8 cellular contexts compared by ENCODE assay signal in the genomic region with DNA sequence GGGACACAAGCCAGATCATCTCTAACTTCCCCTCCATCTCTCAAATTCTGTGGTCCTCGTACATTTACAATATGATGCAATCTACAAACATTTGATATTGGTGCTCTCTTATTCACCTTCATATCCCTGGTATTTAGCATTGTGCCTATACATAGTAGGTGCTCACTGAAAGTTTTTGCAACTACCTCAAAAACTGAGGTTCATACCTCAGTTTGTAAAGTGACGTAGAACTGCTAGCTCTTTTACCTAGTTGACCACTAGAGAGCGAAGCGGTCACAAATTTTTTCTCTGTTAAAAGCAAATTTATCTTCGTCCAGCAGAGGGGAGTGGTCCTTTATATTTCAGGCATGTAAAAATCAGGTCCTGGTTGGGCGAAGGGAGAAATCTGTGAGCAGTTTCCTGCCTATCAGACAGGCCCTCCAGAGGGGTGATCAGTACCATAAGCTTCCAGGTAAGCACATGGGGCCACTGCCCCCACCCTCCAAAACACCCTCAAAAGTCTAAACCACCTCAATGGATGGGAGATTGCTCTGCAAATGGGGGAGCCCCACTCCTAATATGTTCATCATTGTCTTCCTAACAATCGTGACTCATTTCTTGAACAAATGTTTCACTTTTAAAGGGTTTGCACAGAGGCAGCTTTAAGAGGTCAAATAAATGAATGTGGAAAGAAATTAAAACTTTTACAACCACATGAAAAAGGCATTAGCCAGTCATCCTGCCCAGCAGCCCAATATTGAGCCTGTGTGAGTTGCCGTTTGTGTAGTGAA. TPM values are rescaled to one million over a fixed set of nuclear protein-coding genes. Genes with fewer than 3 reads are reported as not detected.
DNase-seq lines count a peak whose midpoint lies in the region; ATAC-seq, FAIRE-seq and TF ChIP-seq lines count a peak whose summit lies in the region.

No MANE protein-coding gene starts in this region.

- 28% methylated on average over 8 of the region's 8 CpGs for WGBS in liver
- 8 to 16% methylated on average over 8 of the region's 8 CpGs for WGBS in tibial nerve, 2 donors

- H3K4me1 ChIP-seq in liver (ENCODE audit: control insufficient read depth in 4 of 4, insufficient read depth in 4 of 4, low read length in 3 of 4): peaks cover 0 to 16% (median 7%) of the 10 kb centered on the region in 4 donors
- H3K4me1 ChIP-seq in tibial nerve: peaks cover 0 to 29% (median 15%) of the 10 kb centered on the region in 4 donors

- H3K9me3 ChIP-seq in MG63: no peaks in the 10 kb centered on the region
- no peaks in the 10 kb centered on the region for H3K9me3 ChIP-seq in liver (ENCODE audit: control insufficient read depth in 4 of 4, low read length in 3 of 4)
- H3K9me3 ChIP-seq in tibial nerve: no peaks in the 10 kb centered on the region

- TF ChIP-seq EP300 in tibial nerve (IDR thresholded peaks at IDR 0.05): no peak

- H3K27me3 ChIP-seq in MG63: no peaks in the 10 kb centered on the region
- H3K27me3 ChIP-seq in bronchial epithelial cell (ENCODE audit: control insufficient read depth, insufficient read depth, low read length): no peaks in the 10 kb centered on the region
- no peaks in the 10 kb centered on the region for H3K27me3 ChIP-seq in liver (ENCODE audit: control insufficient read depth in 4 of 4, insufficient read depth in 4 of 4, low read length in 3 of 4)
- H3K27me3 ChIP-seq in tibial nerve: peaks cover 0 to 7% of the 10 kb centered on the region in 2 donors

- H3K4me3 ChIP-seq in MG63 (no peak overlapping the region), bronchial epithelial cell (ENCODE audit: low read depth, low read length) (no peak overlapping the region), liver (ENCODE audit: low read depth in 1 of 3, low read length in 3 of 3) (no peak overlapping the region), tibial nerve (no peak overlapping the region)

- TF ChIP-seq POLR2A in tibial nerve (IDR thresholded peaks at IDR 0.05): no peak

- TF ChIP-seq RAD21 in liver (IDR thresholded peaks at IDR 0.05): peak; percentile 91

- peak; percentile 56 for ATAC-seq in GM21737 (IDR thresholded peaks at IDR 0.05; ENCODE audit: unreplicated experiment)

- no peak overlapping the region for H3K9ac ChIP-seq in liver (ENCODE audit: low read depth in 1 of 2, low read length in 2 of 2)

- H3K36me3 ChIP-seq in MG63 (no peaks in the 10 kb centered on the region), bronchial epithelial cell (ENCODE audit: control insufficient read depth, insufficient read depth, low read length) (no peaks in the 10 kb centered on the region), liver (ENCODE audit: control insufficient read depth in 4 of 4, insufficient read depth in 3 of 4, low read depth in 1 of 4, low read length in 3 of 4) (peaks cover 0 to 2% (median 0%) of the 10 kb centered on the region in 4 donors), tibial nerve (no peaks in the 10 kb centered on the region)

- peak; percentile 73 for DNase-seq in activated effector memory CD4-positive, alpha-beta T cell treated with anti-CD3 and anti-CD28 coated beads, Interleukin-2, amount 50 U/mL, for 16 hours
- DNase-seq in activated effector memory CD4-positive, alpha-beta T cell treated with Interleukin-2 at 50 U/mL for 16 hours: no peak
- DNase-seq in MG63 (peak; percentile 26), SHP77 (lab: John Stamatoyannopoulos, UW) (peak; percentile 79 to 86), bronchial epithelial cell (ENCODE audit: low read depth) (peak; percentile 66), tibial nerve (ENCODE audit: low spot score in 2 of 2) (peak in 1 of 2 donors; percentile 44)

- TF ChIP-seq CTCF in bronchial epithelial cell (IDR thresholded peaks at IDR 0.05; ENCODE audit: insufficient read depth, low read length, severe bottlenecking) (peak; percentile 45), liver (IDR thresholded peaks at IDR 0.05; ENCODE audit: low read depth, low read length, missing input control) (peak; percentile 76), tibial nerve (IDR thresholded peaks at IDR 0.05) (peak; percentile 36 to 84 (median 63))

- H3K27ac ChIP-seq in liver (ENCODE audit: low read depth in 1 of 2, low read length in 2 of 2) (no peak overlapping the region), tibial nerve (peak overlapping the region in 1 of 4 donors; percentile 21)

- no peak for FAIRE-seq in bronchial epithelial cell (lab: Jason Lieb, UNC)

TF ChIP-seq in liver, 16 proteins besides CTCF, POLR2A, EP300 and RAD21:
- TF ChIP-seq GABPA (IDR thresholded peaks at IDR 0.05 in 1 of 2, conservative IDR thresholded peaks at IDR 0.05 in 1 of 2) (no peak), HNF4G (IDR thresholded peaks at IDR 0.05) (no peak), SP1 (IDR thresholded peaks at IDR 0.05) (peak; percentile 10)

RNA-seq across cellular contexts. Expression of gene HLCS, which starts 10.6 kb away (rescaled TPM):
- total RNA-seq in MG63 (2014; rRNA removed; shearing (Covaris generic); ENCODE audit: low replicate concordance): 4.2 and 5.2 TPM in 2 replicates
- 26.3 and 32.1 TPM in 2 replicates for total RNA-seq in bronchial epithelial cell
- 10 to 100 TPM in 1 of 2 donors, 1 to 10 TPM in 1; 8.1 to 22.5 TPM for total RNA-seq in liver
- 1 to 10 TPM; 6.6 to 8.4 TPM for polyA plus RNA-seq in liver
- total RNA-seq in tibial nerve: 10 to 100 TPM; 14.4 to 19.0 (median 17.4) TPM

RNA-seq across cellular contexts. Expression of gene RIPPLY3, which starts 29.4 kb away (rescaled TPM):
- 0.16 TPM in 1 of 2 replicates, not detected in the other for total RNA-seq in MG63 (2014; rRNA removed; shearing (Covaris generic); ENCODE audit: low replicate concordance)
- total RNA-seq in bronchial epithelial cell: under 0.01 TPM in 1 of 2 replicates, not detected in the other
- total RNA-seq in liver: under 1 TPM in 1 of 2 donors, not detected in 1; 0.08 TPM
- under 1 TPM; 0.13 to 0.21 TPM for polyA plus RNA-seq in liver
- not detected for total RNA-seq in tibial nerve
